ENCODE assay signal across 23 cellular contexts in the genomic region with DNA sequence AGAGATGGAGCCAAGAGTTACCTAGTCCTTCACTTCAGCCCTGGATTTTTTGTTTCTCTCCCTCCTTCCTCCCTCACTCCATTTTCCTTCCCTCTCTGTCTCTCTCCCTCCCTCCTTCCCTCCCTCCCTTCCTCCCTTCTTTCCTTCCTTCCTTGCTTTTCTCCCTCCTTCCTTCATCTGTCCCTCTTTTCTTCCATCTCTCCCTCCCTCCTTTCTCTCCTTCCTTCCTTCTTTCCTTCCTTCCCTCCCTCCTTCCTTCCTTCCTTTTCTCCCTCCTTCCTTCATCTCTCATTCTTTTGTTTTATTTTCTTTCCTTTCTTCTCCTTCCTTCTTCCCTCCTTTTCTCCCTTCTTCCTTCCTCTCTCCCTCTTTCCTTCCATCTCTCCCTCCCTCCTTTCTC.
DNase-seq lines count a peak whose midpoint lies in the region; ATAC-seq and TF ChIP-seq lines count a peak whose summit lies in the region.
"Had no signal": no experiment of that assay in that cellular context is flagged by ENCODE, and none has a peak within 500 bp of the region (broad histone marks: within the 10 kb centered on the region; RNA-seq: fewer than 3 reads in every experiment).

No MANE protein-coding gene starts in this region.

- H3K36me3 ChIP-seq in HEK293 (ENCODE audit: control insufficient read depth in 2 of 2, insufficient read depth in 1 of 2, low read length in 2 of 2) = no peaks in the 10 kb centered on the region
- H3K36me3 ChIP-seq: HAP-1 had no signal

- intact Hi-C loops in activated T-helper 1 cell treated with anti-CD3 and anti-CD28 coated beads, Interleukin-12 subunit alpha, Interleukin-12 subunit beta, Interleukin-2, Interleukin-4 antibody, amounts not matched to agents 30 ng/mL and 10 ng/mL and 1 ng/mL, durations not matched to agents 14 hours and 24 hours and 36 hours (cut with micrococcal nuclease) = loop anchor here (2.0 to 5.0 kb wide), 4 partner anchors 312 to 1265 kb away; no protein-coding TSS in a partner anchor

- POLR2A ChIA-PET in HEK293 (lab: Yijun Ruan, JAX) = no interaction called here

- H3K9me3 Mint-ChIP-seq in activated naive CD4-positive, alpha-beta T cell treated with anti-CD3 and anti-CD28 coated beads, Interleukin-2, amount 50 U/mL, for 24 hours = no peaks in the 10 kb centered on the region
- H3K9me3 Mint-ChIP-seq in activated naive CD4-positive, alpha-beta T cell treated with anti-CD3 and anti-CD28 coated beads, Interleukin-2, amount 50 U/mL, for 72 hours = peaks cover 10% of the 10 kb centered on the region in 2 donors
- H3K9me3 Mint-ChIP-seq in activated T-helper 1 cell treated with anti-CD3 and anti-CD28 coated beads, Interleukin-12 subunit alpha, Interleukin-12 subunit beta, Interleukin-2, Interleukin-4 antibody, amounts not matched to agents 30 ng/mL and 10 ng/mL and 1 ng/mL, durations not matched to agents 14 hours and 24 hours and 36 hours = no peaks in the 10 kb centered on the region
- no peaks in the 10 kb centered on the region for H3K9me3 Mint-ChIP-seq in stimulated activated effector memory CD8-positive, alpha-beta T cell treated with anti-CD3 and anti-CD28 coated beads, Interleukin-12 subunit alpha, Interleukin-12 subunit beta, amount 100 ng/mL, for 72 hours
- H3K9me3 Mint-ChIP-seq: CD4-positive, alpha-beta memory T cell had no signal

- no peak for TF ChIP-seq CTCF in HEK293 (tag by site-specific recombination; IDR thresholded peaks at IDR 0.05)

- H3K27ac Mint-ChIP-seq in activated naive CD4-positive, alpha-beta T cell treated with anti-CD3 and anti-CD28 coated beads, Interleukin-2, amount 50 U/mL, for 24 hours = peak overlapping the region; percentile 64
- H3K27ac Mint-ChIP-seq in activated naive CD4-positive, alpha-beta T cell treated with anti-CD3 and anti-CD28 coated beads, Interleukin-2, amount 50 U/mL, for 72 hours = peak overlapping the region in 1 of 2 donors; percentile 73
- peak overlapping the region; percentile 90 for H3K27ac Mint-ChIP-seq in activated T-helper 1 cell treated with anti-CD3 and anti-CD28 coated beads, Interleukin-12 subunit alpha, Interleukin-12 subunit beta, Interleukin-2, Interleukin-4 antibody, amounts not matched to agents 30 ng/mL and 10 ng/mL and 1 ng/mL, durations not matched to agents 14 hours and 24 hours and 36 hours
- peak overlapping the region; percentile 91 for H3K27ac Mint-ChIP-seq in stimulated activated effector memory CD8-positive, alpha-beta T cell treated with anti-CD3 and anti-CD28 coated beads, Interleukin-12 subunit alpha, Interleukin-12 subunit beta, amount 100 ng/mL, for 72 hours

- H3K4me1 Mint-ChIP-seq in activated naive CD4-positive, alpha-beta T cell treated with anti-CD3 and anti-CD28 coated beads, Interleukin-2, amount 50 U/mL, for 24 hours = peaks cover 11% of the 10 kb centered on the region
- peaks cover 29% of the 10 kb centered on the region for H3K4me1 Mint-ChIP-seq in activated T-helper 1 cell treated with anti-CD3 and anti-CD28 coated beads, Interleukin-12 subunit alpha, Interleukin-12 subunit beta, Interleukin-2, Interleukin-4 antibody, amounts not matched to agents 30 ng/mL and 10 ng/mL and 1 ng/mL, durations not matched to agents 14 hours and 24 hours and 36 hours (ENCODE audit: low read depth)
- H3K4me1 Mint-ChIP-seq in stimulated activated effector memory CD8-positive, alpha-beta T cell treated with anti-CD3 and anti-CD28 coated beads, Interleukin-12 subunit alpha, Interleukin-12 subunit beta, amount 100 ng/mL, for 72 hours = peaks cover 48% of the 10 kb centered on the region

- ATAC-seq in activated naive CD4-positive, alpha-beta T cell treated with anti-CD3 and anti-CD28 coated beads, Interleukin-2, amount 50 U/mL, for 72 hours = no peak
- ATAC-seq in stimulated activated effector memory CD8-positive, alpha-beta T cell treated with anti-CD3 and anti-CD28 coated beads, Interleukin-12 subunit alpha, Interleukin-12 subunit beta, amount 100 ng/mL, for 72 hours = no peak
- ATAC-seq in HG03354 (IDR thresholded peaks at IDR 0.05; ENCODE audit: poor library complexity, severe bottlenecking, unreplicated experiment) = no peak
- ATAC-seq in activated CD4-positive, CD25-positive, alpha-beta regulatory T cell treated with anti-CD3 and anti-CD28 coated beads, Interleukin-2, amount 50 U/mL, for 24 hours = no peak

- H3K36me3 Mint-ChIP-seq in activated naive CD4-positive, alpha-beta T cell treated with anti-CD3 and anti-CD28 coated beads, Interleukin-2, amount 50 U/mL, for 24 hours = no peaks in the 10 kb centered on the region
- H3K36me3 Mint-ChIP-seq in activated naive CD4-positive, alpha-beta T cell treated with anti-CD3 and anti-CD28 coated beads, Interleukin-2, amount 50 U/mL, for 72 hours = peaks cover 5 to 6% of the 10 kb centered on the region in 2 donors
- H3K36me3 Mint-ChIP-seq in activated T-helper 1 cell treated with anti-CD3 and anti-CD28 coated beads, Interleukin-12 subunit alpha, Interleukin-12 subunit beta, Interleukin-2, Interleukin-4 antibody, amounts not matched to agents 30 ng/mL and 10 ng/mL and 1 ng/mL, durations not matched to agents 14 hours and 24 hours and 36 hours (ENCODE audit: low read depth) = no peaks in the 10 kb centered on the region
- H3K36me3 Mint-ChIP-seq in stimulated activated effector memory CD8-positive, alpha-beta T cell treated with anti-CD3 and anti-CD28 coated beads, Interleukin-12 subunit alpha, Interleukin-12 subunit beta, amount 100 ng/mL, for 72 hours = peaks cover 9% of the 10 kb centered on the region
- H3K36me3 Mint-ChIP-seq: CD4-positive, alpha-beta memory T cell had no signal

- no peak for DNase-seq in activated naive CD4-positive, alpha-beta T cell treated with anti-CD3 and anti-CD28 coated beads, Interleukin-2, amount 50 U/mL, for 72 hours (ENCODE audit: low spot score in 2 of 2)
- DNase-seq in activated T-helper 1 cell treated with anti-CD3 and anti-CD28 coated beads, Interleukin-12 subunit alpha, Interleukin-12 subunit beta, Interleukin-2, Interleukin-4 antibody, amounts not matched to agents 30 ng/mL and 10 ng/mL and 1 ng/mL, durations not matched to agents 14 hours and 24 hours and 36 hours (ENCODE audit: low spot score) = no peak
- no peak for DNase-seq in stimulated activated effector memory CD8-positive, alpha-beta T cell treated with anti-CD3 and anti-CD28 coated beads, Interleukin-12 subunit alpha, Interleukin-12 subunit beta, amount 100 ng/mL, for 72 hours (ENCODE audit: low spot score in 2 of 2)
- DNase-seq: C1 segment of cervical spinal cord; CD4-positive, alpha-beta memory T cell; COR-L47; DMS53; KBM-7; MV-4-11; NCI-H1105; NCI-H1436 treated with DMSO at 0.1 percent for 48 hours; NCI-H1930; NCI-H2107; NCI-H524; NCI-H748 treated with DMSO at 0.1 percent for 48 hours; SIG-M5 had no signal

- CTCF ChIA-PET in HEK293 (lab: Yijun Ruan, JAX) = no interaction called here

- peaks cover 4% of the 10 kb centered on the region for H3K27me3 Mint-ChIP-seq in activated naive CD4-positive, alpha-beta T cell treated with anti-CD3 and anti-CD28 coated beads, Interleukin-2, amount 50 U/mL, for 24 hours
- H3K27me3 Mint-ChIP-seq in activated T-helper 1 cell treated with anti-CD3 and anti-CD28 coated beads, Interleukin-12 subunit alpha, Interleukin-12 subunit beta, Interleukin-2, Interleukin-4 antibody, amounts not matched to agents 30 ng/mL and 10 ng/mL and 1 ng/mL, durations not matched to agents 14 hours and 24 hours and 36 hours (ENCODE audit: insufficient read depth) = peaks cover 4% of the 10 kb centered on the region

- no peak overlapping the region for H3K4me3 Mint-ChIP-seq in activated naive CD4-positive, alpha-beta T cell treated with anti-CD3 and anti-CD28 coated beads, Interleukin-2, amount 50 U/mL, for 24 hours
- no peak overlapping the region for H3K4me3 Mint-ChIP-seq in activated T-helper 1 cell treated with anti-CD3 and anti-CD28 coated beads, Interleukin-12 subunit alpha, Interleukin-12 subunit beta, Interleukin-2, Interleukin-4 antibody, amounts not matched to agents 30 ng/mL and 10 ng/mL and 1 ng/mL, durations not matched to agents 14 hours and 24 hours and 36 hours
- peak overlapping the region; percentile 59 for H3K4me3 Mint-ChIP-seq in stimulated activated effector memory CD8-positive, alpha-beta T cell treated with anti-CD3 and anti-CD28 coated beads, Interleukin-12 subunit alpha, Interleukin-12 subunit beta, amount 100 ng/mL, for 72 hours

- no peak overlapping the region for H3K4me3 ChIP-seq in HEK293 (ENCODE audit: low read depth, low read length)
- H3K4me3 ChIP-seq: HAP-1, SK-N-MC had no signal

- no peaks in the 10 kb centered on the region for H3K4me1 ChIP-seq in HEK293 (ENCODE audit: control insufficient read depth, insufficient read depth, low read length)
- H3K4me1 ChIP-seq: HAP-1 had no signal

- H3K9me3 ChIP-seq in HEK293 (ENCODE audit: control insufficient read depth, insufficient read depth, low read depth, low read length) = no peaks in the 10 kb centered on the region
- H3K9me3 ChIP-seq: HAP-1 had no signal

- no peak overlapping the region for H3K27ac ChIP-seq in HEK293 (ENCODE audit: extremely low read depth, low read depth, low read length)
- H3K27ac ChIP-seq: HL-60, SK-N-MC had no signal

TF ChIP-seq in HEK293, 187 proteins besides CTCF, POLR2A, EP300 and RAD21 (continues in another document):
- TF ChIP-seq ZNF146 (tag by site-specific recombination; IDR thresholded peaks at IDR 0.05) (no peak), ZNF114 (tag by site-specific recombination; IDR thresholded peaks at IDR 0.05) (0 out of 2 replicates have a peak, but pooled peaks have one; percentile 35), ZNF366 (tag by site-specific recombination; conservative IDR thresholded peaks at IDR 0.05) (peak; percentile 89), ZNF76 (tag by site-specific recombination; IDR thresholded peaks at IDR 0.05; ENCODE audit: borderline replicate concordance, low read depth) (no peak), ZNF223 (tag by site-specific recombination; IDR thresholded peaks at IDR 0.05) (no peak), ZBTB48 (tag by site-specific recombination; IDR thresholded peaks at IDR 0.05) (no peak), SETDB1 (IDR thresholded peaks at IDR 0.05; ENCODE audit: insufficient read length, low read length) (no peak)
- TF ChIP-seq, protein P1, sequence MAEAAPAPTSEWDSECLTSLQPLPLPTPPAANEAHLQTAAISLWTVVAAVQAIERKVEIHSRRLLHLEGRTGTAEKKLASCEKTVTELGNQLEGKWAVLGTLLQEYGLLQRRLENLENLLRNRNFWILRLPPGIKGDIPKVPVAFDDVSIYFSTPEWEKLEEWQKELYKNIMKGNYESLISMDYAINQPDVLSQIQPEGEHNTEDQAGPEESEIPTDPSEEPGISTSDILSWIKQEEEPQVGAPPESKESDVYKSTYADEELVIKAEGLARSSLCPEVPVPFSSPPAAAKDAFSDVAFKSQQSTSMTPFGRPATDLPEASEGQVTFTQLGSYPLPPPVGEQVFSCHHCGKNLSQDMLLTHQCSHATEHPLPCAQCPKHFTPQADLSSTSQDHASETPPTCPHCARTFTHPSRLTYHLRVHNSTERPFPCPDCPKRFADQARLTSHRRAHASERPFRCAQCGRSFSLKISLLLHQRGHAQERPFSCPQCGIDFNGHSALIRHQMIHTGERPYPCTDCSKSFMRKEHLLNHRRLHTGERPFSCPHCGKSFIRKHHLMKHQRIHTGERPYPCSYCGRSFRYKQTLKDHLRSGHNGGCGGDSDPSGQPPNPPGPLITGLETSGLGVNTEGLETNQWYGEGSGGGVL (tag by site-specific recombination; IDR thresholded peaks at IDR 0.05) = 0 out of 2 replicates have a peak, but pooled peaks have one; percentile 29
